In genomic region chr14:77151918-77152588, GRCh38 we compare ENCODE assay signal across 8 cellular contexts. TPM values are rescaled to one million over a fixed set of nuclear protein-coding genes. Genes with fewer than 3 reads are reported as not detected.
DNase-seq lines count a peak whose midpoint lies in the region; ATAC-seq and TF ChIP-seq lines count a peak whose summit lies in the region.

No MANE protein-coding gene starts in this region.

- H3K4me1 ChIP-seq in GM23338 (ENCODE audit: insufficient read depth), result peaks cover 5% of the 10 kb centered on the region
- no peaks in the 10 kb centered on the region for H3K4me1 ChIP-seq in psoas muscle

- no peak overlapping the region for H3K4me3 Mint-ChIP-seq in GM23338

- no peak overlapping the region for H3K27ac Mint-ChIP-seq in GM23338

- H3K9me3 ChIP-seq in psoas muscle, result no peaks in the 10 kb centered on the region

- H3K36me3 Mint-ChIP-seq in GM23338 (ENCODE audit: low read depth), result no peaks in the 10 kb centered on the region

- H3F3A ChIP-seq in GM23338 (replicated peaks; ENCODE audit: low read depth), result 0 out of 2 replicates have a peak, but pooled peaks cover 6% of the 10 kb centered on the region

- intact Hi-C loops in psoas muscle (cut with DNase I), result loop anchor here (10.0 kb wide), 1 partner anchor 163 kb away; no protein-coding TSS in a partner anchor

- H4K20me1 ChIP-seq in GM23338 (replicated peaks; ENCODE audit: insufficient read depth), result no peaks in the 10 kb centered on the region

- H3K27me3 ChIP-seq in GM23338 (ENCODE audit: insufficient read depth) (no peaks in the 10 kb centered on the region), psoas muscle (ENCODE audit: insufficient read depth in 3 of 3, low read length in 2 of 3) (peaks cover 0 to 17% (median 5%) of the 10 kb centered on the region in 3 donors)

- H3K27me3 Mint-ChIP-seq in GM23338 (ENCODE audit: insufficient read depth, low read depth, poor library complexity), result peaks cover 13% of the 10 kb centered on the region

- no peaks in the 10 kb centered on the region for H3K9me3 Mint-ChIP-seq in GM23338

- peak; percentile 67 for DNase-seq in AG08395 (ENCODE audit: low spot score)
- peak; percentile 39 for DNase-seq in GM23338 (ENCODE audit: low spot score)
- DNase-seq in NCI-H82 (lab: John Stamatoyannopoulos, UW), result peak; percentile 34
- peak; percentile 28 for DNase-seq in coronary artery (ENCODE audit: low spot score)
- DNase-seq in psoas muscle, result no peak
- DNase-seq in stimulated activated CD4-positive, alpha-beta T cell treated with anti-CD3 and anti-CD28 coated beads, Interleukin-4, amount 100 ng/mL, for 24 hours, result no peak

- WGBS in psoas muscle, 3 donors, result 47 to 52% (median 51%) methylated on average over 2 of the region's 2 CpGs

- 0 out of 2 replicates have a peak overlapping the region, but pooled peaks have one; percentile 28 for H3K27ac ChIP-seq in GM23338 (ENCODE audit: low read depth)
- no peak overlapping the region for H3K27ac ChIP-seq in coronary artery
- no peak overlapping the region for H3K27ac ChIP-seq in psoas muscle

- no peaks in the 10 kb centered on the region for H3K79me2 ChIP-seq in GM23338 (replicated peaks; ENCODE audit: insufficient read depth)

- H2AFZ ChIP-seq in GM23338, result no peak overlapping the region

- H3K4me2 ChIP-seq in GM23338, result no peak overlapping the region; the same call in 1 of the 2 replicates

- peaks cover 38% of the 10 kb centered on the region for H3K4me1 Mint-ChIP-seq in GM23338

- no peaks in the 10 kb centered on the region for H3K9me2 ChIP-seq in GM23338 (ENCODE audit: insufficient read depth)

- H3K36me3 ChIP-seq in GM23338 (ENCODE audit: insufficient read depth) (no peaks in the 10 kb centered on the region), psoas muscle (ENCODE audit: insufficient read depth in 1 of 2, low read depth in 1 of 2) (no peaks in the 10 kb centered on the region)

- ATAC-seq in GM23338 (peak; percentile 45), psoas muscle (no peak), GM21723 (IDR thresholded peaks at IDR 0.05; ENCODE audit: unreplicated experiment) (no peak), HG02642 (IDR thresholded peaks at IDR 0.05; ENCODE audit: poor library complexity, unreplicated experiment) (no peak)

- TF ChIP-seq CTCF in GM23338 (conservative IDR thresholded peaks at IDR 0.05; ENCODE audit: low read depth in 2 of 2) (peak; percentile 29 to 33; a peak in 3 of 4 replicates), coronary artery (IDR thresholded peaks at IDR 0.05) (no peak), psoas muscle (IDR thresholded peaks at IDR 0.05) (peak; percentile 21)

- H3K4me3 ChIP-seq in GM23338 (no peak overlapping the region), coronary artery (no peak overlapping the region), psoas muscle (no peak overlapping the region)

TF ChIP-seq in GM23338, 12 proteins besides CTCF, POLR2A, EP300 and RAD21:
- TF ChIP-seq NANOG (IDR thresholded peaks at IDR 0.05; ENCODE audit: borderline replicate concordance), result no peak
- TF ChIP-seq ZNF462 (CRISPR knock-in tag; IDR thresholded peaks at IDR 0.05), result no peak
TF ChIP-seq in GM23338: peak in this region for 0.

RNA-seq across cellular contexts. Expression of gene ZDHHC22, which starts 10.5 kb away (rescaled TPM):
- 29.3 and 32.1 TPM in 2 replicates for total RNA-seq in GM23338 (2014; rRNA removed; shearing (Covaris generic))
- polyA plus RNA-seq in GM23338 (2016; fragmentation: Nextera tagmentation; extraction: Ambion mirVana), result 14.7 and 17.6 TPM in 2 replicates
- not detected for total RNA-seq in psoas muscle
- under 1 TPM in 2 of 3 donors, not detected in 1; 0.01 to 0.04 TPM for polyA plus RNA-seq in psoas muscle

RNA-seq across cellular contexts. Expression of gene TMEM63C, which starts 29.5 kb away (rescaled TPM):
- 6.3 and 6.4 TPM in 2 replicates for total RNA-seq in GM23338 (2014; rRNA removed; shearing (Covaris generic))
- 1.2 and 2.1 TPM in 2 replicates for polyA plus RNA-seq in GM23338 (2016; fragmentation: Nextera tagmentation; extraction: Ambion mirVana)
- under 1 TPM in 3 of 4 donors, not detected in 1; 0.04 to 0.58 (median 0.32) TPM for total RNA-seq in psoas muscle
- under 1 TPM in 1 of 3 donors, not detected in 2; 0.09 TPM for polyA plus RNA-seq in psoas muscle

RNA-seq across cellular contexts. Expression of gene CIPC, which starts 54.0 kb away (rescaled TPM):
- total RNA-seq in GM23338 (2014; rRNA removed; shearing (Covaris generic)), result 33.7 and 36.9 TPM in 2 replicates
- polyA plus RNA-seq in GM23338 (2016; fragmentation: Nextera tagmentation; extraction: Ambion mirVana), result 7.3 and 8.1 TPM in 2 replicates
- 100 to 1,000 TPM in 3 of 4 donors, 10 to 100 TPM in 1; 83.8 to 133 (median 112) TPM for total RNA-seq in psoas muscle
- 100 to 1,000 TPM in 1 of 3 donors, 10 to 100 TPM in 2; 23.1 to 116 (median 54.9) TPM for polyA plus RNA-seq in psoas muscle

Comparison
In these comparisons a context has a peak if more than half of its experiments do, and no peak if none do; other contexts are left out.
1. DNase-seq: peak in AG08395 (single experiment), GM23338 (single experiment), NCI-H82 (single experiment) and coronary artery (single experiment); none in psoas muscle (0 of 2) and stimulated activated CD4-positive, alpha-beta T cell treated with anti-CD3 and anti-CD28 coated beads, Interleukin-4, amount 100 ng/mL, for 24 hours (single experiment).
2. RNA of gene ZDHHC22, which starts 10.5 kb away (total RNA-seq): 29.3 to 32.1 TPM in GM23338; not detected in psoas muscle; every median in the first group is over 10 times any median in the second.